In genomic region chr7:132110692-132111091, GRCh38 we compare ENCODE assay signal across 24 cellular contexts.
"Had no signal": no experiment of that assay in that cellular context is flagged by ENCODE, and none has a peak within 500 bp of the region (broad histone marks: within the 10 kb centered on the region; RNA-seq: fewer than 3 reads in every experiment).

No MANE protein-coding gene starts in this region.

- H3K36me3 ChIP-seq: colonic mucosa, esophagus muscularis mucosa, esophagus squamous epithelium, gastrocnemius medialis, gastroesophageal sphincter, heart left ventricle, heart right ventricle had no signal

- H3K27me3 Mint-ChIP-seq: dendritic cell treated with granulocyte-macrophage colony-stimulating factor and Interleukin-4, amounts not matched to agents 40 ng/mL and 50 ng/mL, for 4 days had no signal

- H3K27me3 ChIP-seq: colonic mucosa, esophagus muscularis mucosa, gastrocnemius medialis, gastroesophageal sphincter, heart left ventricle had no signal

- H3K4me3 ChIP-seq: colonic mucosa, coronary artery, dorsolateral prefrontal cortex, esophagus muscularis mucosa, esophagus squamous epithelium, gastrocnemius medialis, gastroesophageal sphincter, heart left ventricle, heart right ventricle had no signal

- DNase-seq: colonic mucosa; cortex of kidney; dermis blood vessel endothelial cell; dorsolateral prefrontal cortex; effector CD4-positive, alpha-beta T cell; effector CD8-positive, alpha-beta T cell; effector memory CD4-positive, alpha-beta T cell; effector memory CD8-positive, alpha-beta T cell; endodermal cell; erythroblast; esophagus squamous epithelium; foreskin fibroblast; foreskin keratinocyte; foreskin melanocyte; gastrocnemius medialis; glutamatergic neuron; heart left ventricle; heart right ventricle had no signal

- ATAC-seq: effector memory CD8-positive, alpha-beta T cell; esophagus mucosa; foreskin keratinocyte; gastrocnemius medialis; gastroesophageal sphincter; heart left ventricle; heart right ventricle had no signal

- H3K4me3 Mint-ChIP-seq: dendritic cell treated with granulocyte-macrophage colony-stimulating factor and Interleukin-4, amounts not matched to agents 40 ng/mL and 50 ng/mL, for 4 days; effector memory CD8-positive, alpha-beta T cell; endodermal cell had no signal

- H3K27ac Mint-ChIP-seq: dendritic cell treated with granulocyte-macrophage colony-stimulating factor and Interleukin-4, amounts not matched to agents 40 ng/mL and 50 ng/mL, for 4 days; effector memory CD8-positive, alpha-beta T cell; endodermal cell had no signal

- H3K27ac ChIP-seq: colonic mucosa, coronary artery, dorsolateral prefrontal cortex, epithelial cell of prostate, esophagus muscularis mucosa, esophagus squamous epithelium, foreskin keratinocyte, gastrocnemius medialis, gastroesophageal sphincter, heart left ventricle, heart right ventricle had no signal

- H3K9me3 ChIP-seq: colonic mucosa, esophagus muscularis mucosa, esophagus squamous epithelium, gastrocnemius medialis, gastroesophageal sphincter, heart left ventricle, heart right ventricle had no signal

- H3K4me1 ChIP-seq: colonic mucosa, esophagus muscularis mucosa, esophagus squamous epithelium, gastrocnemius medialis, gastroesophageal sphincter, heart left ventricle, heart right ventricle had no signal

- H3K9me3 Mint-ChIP-seq: dendritic cell treated with granulocyte-macrophage colony-stimulating factor and Interleukin-4, amounts not matched to agents 40 ng/mL and 50 ng/mL, for 4 days; effector memory CD8-positive, alpha-beta T cell; endodermal cell had no signal
